In the genomic region with DNA sequence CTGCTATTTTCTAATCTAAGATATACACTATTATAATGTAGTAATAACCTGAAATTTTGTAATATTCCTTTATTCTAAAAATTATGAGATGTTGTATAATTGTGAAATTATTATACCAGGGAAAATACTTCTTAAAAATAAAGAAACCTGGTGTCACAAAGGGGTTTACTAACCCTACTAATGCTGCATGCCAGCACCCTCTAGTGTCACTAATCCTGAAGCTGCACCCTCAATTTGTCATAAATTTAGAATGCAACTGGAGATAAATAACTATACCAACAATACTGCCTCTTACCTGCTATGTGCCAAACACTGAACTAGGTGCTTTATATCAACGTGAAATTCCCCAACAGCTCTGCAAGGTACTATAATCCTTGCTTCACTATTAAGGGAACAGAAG, we compare ENCODE assay signal across 9 cellular contexts. TPM values are rescaled to one million over a fixed set of nuclear protein-coding genes. Genes with fewer than 3 reads are reported as not detected.
A peak's percentile ranks its signal among the peaks of the same experiment; 100 is the strongest.
DNase-seq lines count a peak whose midpoint lies in the region; ATAC-seq and TF ChIP-seq lines count a peak whose summit lies in the region.
"Had no signal": no experiment of that assay in that cellular context is flagged by ENCODE, and none has a peak within 500 bp of the region (broad histone marks: within the 10 kb centered on the region; RNA-seq: fewer than 3 reads in every experiment).

No MANE protein-coding gene starts in this region.

- H3K4me1 ChIP-seq in OCI-LY3 (ENCODE audit: low read length), result no peaks in the 10 kb centered on the region

- DNase-seq in NOMO-1 treated with DMSO at 0.1 percent for 48 hours (lab: John Stamatoyannopoulos, UW; ENCODE audit: unreplicated experiment), result peak; percentile 14
- no peak for DNase-seq in NOMO-1 (lab: John Stamatoyannopoulos, UW; ENCODE audit: unreplicated experiment in 2 of 2)
- no peak for DNase-seq in epithelial cell of proximal tubule (ENCODE audit: low read depth)
- DNase-seq in stromal cell of bone marrow (ENCODE audit: low read depth), result peak; percentile 2
- DNase-seq in CD4-positive, alpha-beta T cell, result no peak
- no peak for DNase-seq in ureter (ENCODE audit: low spot score)
- DNase-seq: NCI-H1048 had no signal

- intact Hi-C loops in CD4-positive, alpha-beta T cell (cut with DNase I, micrococcal nuclease), result no loop called here

- CTCF ChIA-PET in CD4-positive, alpha-beta T cell (lab: Charles Lee), result interaction anchor here (1.5 kb wide), 1 partner anchor 11 kb away, joined by 4 read pairs; no protein-coding TSS in a partner anchor

- no peak overlapping the region for H2AFZ ChIP-seq in OCI-LY3 (ENCODE audit: low read depth, low read length)

- TF ChIP-seq CTCF in OCI-LY3 (IDR thresholded peaks at IDR 0.05; ENCODE audit: low read depth, low read length) (peak; percentile 45), epithelial cell of proximal tubule (conservative IDR thresholded peaks at IDR 0.05; ENCODE audit: low read depth, low read length) (peak; percentile 62)
- TF ChIP-seq CTCF in CD4-positive, alpha-beta T cell (IDR thresholded peaks at IDR 0.05), result no peak

- H3K27ac ChIP-seq in OCI-LY3 (ENCODE audit: low read length), result no peak overlapping the region
- H3K27ac ChIP-seq in CD4-positive, alpha-beta T cell (ENCODE audit: low read depth, low read length), result no peak overlapping the region

- no peak overlapping the region for H3K4me2 ChIP-seq in OCI-LY3 (ENCODE audit: low read length)

- H3K36me3 Mint-ChIP-seq in CD4-positive, alpha-beta T cell (ENCODE audit: low read depth), result peaks cover 42% of the 10 kb centered on the region

- POLR2A ChIA-PET in CD4-positive, alpha-beta T cell (lab: Charles Lee), result no interaction called here

- H3K27me3 Mint-ChIP-seq in CD4-positive, alpha-beta T cell, result no peaks in the 10 kb centered on the region

- ATAC-seq in CD4-positive, alpha-beta T cell (ENCODE audit: poor library complexity), result no peak
- ATAC-seq in HG03439 (IDR thresholded peaks at IDR 0.05; ENCODE audit: unreplicated experiment), result no peak

- no peak overlapping the region for H3K9ac ChIP-seq in OCI-LY3 (ENCODE audit: low read length)

- no peaks in the 10 kb centered on the region for H3K79me2 ChIP-seq in OCI-LY3 (ENCODE audit: low read length)

- no peaks in the 10 kb centered on the region for H3K9me3 Mint-ChIP-seq in CD4-positive, alpha-beta T cell

- no peaks in the 10 kb centered on the region for H3K4me1 Mint-ChIP-seq in CD4-positive, alpha-beta T cell (ENCODE audit: low read depth)

- H4K20me1 ChIP-seq in OCI-LY3 (ENCODE audit: insufficient read depth, low read length), result peaks cover 9% of the 10 kb centered on the region; the same call in 1 of the 2 replicates

- peaks cover 15% of the 10 kb centered on the region for H3K36me3 ChIP-seq in OCI-LY3 (replicated peaks; ENCODE audit: low read depth, low read length)

- no peak overlapping the region for H3K4me3 ChIP-seq in OCI-LY3 (ENCODE audit: low read length)
- H3K4me3 ChIP-seq in epithelial cell of proximal tubule (ENCODE audit: low read depth, low read length), result no peak overlapping the region

- no peak overlapping the region for H3K4me3 Mint-ChIP-seq in CD4-positive, alpha-beta T cell

- H3K27ac Mint-ChIP-seq in CD4-positive, alpha-beta T cell, result no peak overlapping the region

- no peaks in the 10 kb centered on the region for H3K9me3 ChIP-seq in OCI-LY3 (ENCODE audit: insufficient read depth, low read length)
- no peaks in the 10 kb centered on the region for H3K9me3 ChIP-seq in CD4-positive, alpha-beta T cell (ENCODE audit: control insufficient read depth, low read length)

- H3K27me3 ChIP-seq in OCI-LY3 (ENCODE audit: low read depth, low read length), result no peaks in the 10 kb centered on the region
- H3K27me3 ChIP-seq in CD4-positive, alpha-beta T cell (ENCODE audit: control insufficient read depth, insufficient read depth, low read length), result no peaks in the 10 kb centered on the region

RNA-seq across cellular contexts. Expression of a gene that starts 30.8 kb away (rescaled TPM):
- total RNA-seq in epithelial cell of proximal tubule (67.4 and 77.1 TPM in 2 replicates), ureter (163 TPM)
- 10 to 100 TPM; 92.4 to 92.7 TPM for total RNA-seq in CD4-positive, alpha-beta T cell

RNA-seq across cellular contexts. Expression of a gene that starts 42.3 kb away (rescaled TPM):
- total RNA-seq in epithelial cell of proximal tubule (3.3 and 6.7 TPM in 2 replicates), ureter (0.96 TPM)
- total RNA-seq in CD4-positive, alpha-beta T cell, result not detected

Comparison
In these comparisons a context has a peak if more than half of its experiments do, and no peak if none do; other contexts are left out.
1. DNase-seq: peak in NOMO-1 treated with DMSO at 0.1 percent for 48 hours (single experiment) and stromal cell of bone marrow (single experiment); none in NOMO-1 (0 of 2), epithelial cell of proximal tubule (single experiment), CD4-positive, alpha-beta T cell (0 of 10) and ureter (single experiment).